Comparison of ENCODE assay signal across 4 cellular contexts in genomic region chr6:127503022-127503421, GRCh38. TPM values are rescaled to one million over a fixed set of nuclear protein-coding genes. Genes with fewer than 3 reads are reported as not detected.
"Had no signal": no experiment of that assay in that cellular context is flagged by ENCODE, and none has a peak within 500 bp of the region (broad histone marks: within the 10 kb centered on the region; RNA-seq: fewer than 3 reads in every experiment).

No MANE protein-coding gene starts in this region.

- DNase-seq: GDM1, GF-D8 had no signal

- ATAC-seq: GM12878 had no signal

- H3K4me3 ChIP-seq: GM12878 had no signal

RNA-seq across cellular contexts. Expression of gene KIAA0408, which starts 43.8 kb away (rescaled TPM):
- total RNA-seq: G401 had no signal
